Comparison of ENCODE assay signal across 19 cellular contexts in the genomic region with DNA sequence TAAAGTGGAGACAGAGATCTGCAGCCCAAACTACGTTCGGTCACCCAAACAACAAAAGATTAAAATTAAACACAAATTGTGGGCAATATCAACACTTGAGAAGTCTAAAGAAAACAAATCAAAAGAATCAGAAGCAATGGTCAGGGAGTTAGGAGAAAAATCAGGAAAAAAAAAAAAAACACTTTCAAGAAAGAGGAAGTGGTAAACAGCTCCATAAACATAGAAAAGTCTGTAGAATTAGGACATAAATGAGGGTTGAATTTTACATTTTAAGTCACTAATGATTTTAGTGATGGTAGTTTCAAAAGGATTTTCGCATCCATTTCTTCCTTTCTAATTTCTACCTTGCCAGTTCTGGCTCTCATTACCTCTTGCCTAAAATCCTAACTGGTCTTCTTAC. TPM values are rescaled to one million over a fixed set of nuclear protein-coding genes. Genes with fewer than 3 reads are reported as not detected.
A peak's percentile ranks its signal among the peaks of the same experiment; 100 is the strongest.
DNase-seq lines count a peak whose midpoint lies in the region; ATAC-seq and TF ChIP-seq lines count a peak whose summit lies in the region.
"Had no signal": no experiment of that assay in that cellular context is flagged by ENCODE, and none has a peak within 500 bp of the region (broad histone marks: within the 10 kb centered on the region; RNA-seq: fewer than 3 reads in every experiment).

No MANE protein-coding gene starts in this region.

- H3K36me3 Mint-ChIP-seq in natural killer cell treated with Interleukin-12 subunit alpha and Interleukin-12 subunit beta and Interleukin-15 and Interleukin-18, amount 100 ng/mL, for 72 hours = peaks cover 14% of the 10 kb centered on the region
- H3K36me3 Mint-ChIP-seq in natural killer cell = no peaks in the 10 kb centered on the region
- H3K36me3 Mint-ChIP-seq in activated naive CD8-positive, alpha-beta T cell = peaks cover 24% of the 10 kb centered on the region

- no peak for DNase-seq in natural killer cell treated with Interleukin-12 subunit alpha and Interleukin-12 subunit beta and Interleukin-15 and Interleukin-18, amount 100 ng/mL, for 72 hours (ENCODE audit: low spot score)
- DNase-seq in natural killer cell (no peak), MV-4-11 (lab: John Stamatoyannopoulos, UW) (peak; percentile 46), upper lobe of right lung (no peak), NCI-H187 (lab: John Stamatoyannopoulos, UW) (no peak)
- DNase-seq: activated CD4-positive, alpha-beta T cell treated with anti-CD3 and anti-CD28 coated beads, Interleukin-2, amount 50 U/mL, for 1 hour; activated gamma-delta T cell; BE2C; EL; midbrain; NCI-H2029; NCI-H524 treated with DMSO at 0.1 percent for 48 hours; RPMI8226; upper lobe of left lung had no signal

- no peak for ATAC-seq in natural killer cell treated with Interleukin-12 subunit alpha and Interleukin-12 subunit beta and Interleukin-15 and Interleukin-18, amount 100 ng/mL, for 72 hours
- ATAC-seq in natural killer cell (no peak), upper lobe of right lung (no peak), GM19035 (IDR thresholded peaks at IDR 0.05; ENCODE audit: unreplicated experiment) (no peak), GM21367 (IDR thresholded peaks at IDR 0.05; ENCODE audit: unreplicated experiment) (no peak)

- H3K36me3 ChIP-seq in upper lobe of right lung = peaks cover 17% of the 10 kb centered on the region
- H3K36me3 ChIP-seq: breast epithelium had no signal

- H3K27ac Mint-ChIP-seq in natural killer cell treated with Interleukin-12 subunit alpha and Interleukin-12 subunit beta and Interleukin-15 and Interleukin-18, amount 100 ng/mL, for 72 hours = peak overlapping the region; percentile 45 to 62
- H3K27ac Mint-ChIP-seq in natural killer cell = peak overlapping the region in 1 of 2 donors; percentile 81
- H3K27ac Mint-ChIP-seq in activated naive CD8-positive, alpha-beta T cell = peak overlapping the region; percentile 71

- peaks cover 39 to 49% of the 10 kb centered on the region in 2 donors for H3K4me1 Mint-ChIP-seq in natural killer cell treated with Interleukin-12 subunit alpha and Interleukin-12 subunit beta and Interleukin-15 and Interleukin-18, amount 100 ng/mL, for 72 hours (ENCODE audit: low read depth in 2 of 2)
- peaks cover 27 to 59% of the 10 kb centered on the region in 2 donors for H3K4me1 Mint-ChIP-seq in natural killer cell
- H3K4me1 Mint-ChIP-seq in activated naive CD8-positive, alpha-beta T cell (ENCODE audit: low read depth) = peaks cover 83% of the 10 kb centered on the region

- H3K4me1 ChIP-seq in upper lobe of right lung = peaks cover 18% of the 10 kb centered on the region
- H3K4me1 ChIP-seq: breast epithelium had no signal

- H3K27me3 Mint-ChIP-seq in natural killer cell treated with Interleukin-12 subunit alpha and Interleukin-12 subunit beta and Interleukin-15 and Interleukin-18, amount 100 ng/mL, for 72 hours = no peaks in the 10 kb centered on the region
- H3K27me3 Mint-ChIP-seq in natural killer cell (ENCODE audit: low read depth in 2 of 2) = no peaks in the 10 kb centered on the region
- H3K27me3 Mint-ChIP-seq in activated naive CD8-positive, alpha-beta T cell = no peaks in the 10 kb centered on the region

- no peaks in the 10 kb centered on the region for H3K27me3 ChIP-seq in upper lobe of right lung
- H3K27me3 ChIP-seq: BE2C, breast epithelium, upper lobe of left lung had no signal

- no peak for TF ChIP-seq CTCF in natural killer cell (IDR thresholded peaks at IDR 0.05)
- no peak for TF ChIP-seq CTCF in upper lobe of right lung (IDR thresholded peaks at IDR 0.05)

- no peaks in the 10 kb centered on the region for H3K9me3 ChIP-seq in upper lobe of right lung
- H3K9me3 ChIP-seq: BE2C, breast epithelium, upper lobe of left lung had no signal

- H3K4me3 ChIP-seq in upper lobe of right lung = no peak overlapping the region
- H3K4me3 ChIP-seq: breast epithelium, upper lobe of left lung had no signal

- no peak overlapping the region for H3K27ac ChIP-seq in upper lobe of right lung
- H3K27ac ChIP-seq: breast epithelium had no signal

- H3K4me3 Mint-ChIP-seq in natural killer cell treated with Interleukin-12 subunit alpha and Interleukin-12 subunit beta and Interleukin-15 and Interleukin-18, amount 100 ng/mL, for 72 hours = peak overlapping the region; percentile 19
- H3K4me3 Mint-ChIP-seq in natural killer cell = no peak overlapping the region
- peak overlapping the region; percentile 11 for H3K4me3 Mint-ChIP-seq in activated naive CD8-positive, alpha-beta T cell

- H3K9me3 Mint-ChIP-seq in natural killer cell treated with Interleukin-12 subunit alpha and Interleukin-12 subunit beta and Interleukin-15 and Interleukin-18, amount 100 ng/mL, for 72 hours = no peaks in the 10 kb centered on the region
- no peaks in the 10 kb centered on the region for H3K9me3 Mint-ChIP-seq in natural killer cell
- H3K9me3 Mint-ChIP-seq in activated naive CD8-positive, alpha-beta T cell (ENCODE audit: low read depth) = no peaks in the 10 kb centered on the region
- H3K9me3 Mint-ChIP-seq: T-helper 2 cell treated with Interferon-gamma antibody and Interleukin-4, amounts not matched to agents 5 μg/mL and 100 μg/mL, for 36 hours had no signal

- intact Hi-C loops in natural killer cell (cut with micrococcal nuclease) (no loop called here), upper lobe of right lung (cut with DNase I) (no loop called here)

RNA-seq across cellular contexts. Expression of gene RNF145, which starts 10.1 kb away (rescaled TPM):
- total RNA-seq in natural killer cell treated with Interleukin-12 subunit alpha and Interleukin-12 subunit beta and Interleukin-15 and Interleukin-18, amount 100 ng/mL, for 72 hours = 100 to 1,000 TPM in 1 of 2 donors, 10 to 100 TPM in 1; 92.3 to 113 TPM
- total RNA-seq in natural killer cell = 10 to 100 TPM; 29.8 to 40.4 (median 38.4) TPM
- 220 TPM for total RNA-seq in upper lobe of right lung
